In the genomic region with DNA sequence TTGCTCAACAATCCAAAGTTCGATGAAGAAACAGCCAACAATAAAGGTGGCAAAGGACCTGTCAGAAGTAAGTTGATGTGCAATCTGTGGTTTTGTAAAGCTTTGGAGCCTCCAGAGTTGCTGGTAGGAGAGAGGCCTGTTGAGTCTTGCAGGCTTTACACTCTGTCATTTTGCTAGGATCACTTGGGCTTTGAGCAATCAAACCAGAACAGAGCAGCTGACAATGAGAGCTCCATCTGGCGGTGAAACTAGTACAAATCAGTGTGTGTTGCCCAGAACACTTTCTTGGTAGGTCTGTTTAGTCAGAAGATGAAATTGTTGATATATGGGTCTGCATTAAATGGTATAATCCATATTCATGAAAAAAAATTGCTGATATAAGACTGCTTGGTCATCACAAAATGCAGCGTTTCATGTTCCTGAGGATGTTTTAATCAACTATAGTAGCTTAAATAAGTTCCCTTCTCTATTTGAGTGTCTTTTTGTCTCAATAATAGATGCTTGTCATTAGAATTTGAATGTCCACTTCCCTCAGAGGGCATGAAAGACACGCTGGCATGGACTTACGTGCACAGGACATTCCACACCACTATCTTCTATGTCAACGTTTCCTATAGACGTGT, we compare ENCODE assay signal across 1 cellular context.
TF ChIP-seq lines count a peak whose summit lies in the region.

No MANE protein-coding gene starts in this region.

TF ChIP-seq in GM12878, 131 proteins besides CTCF, POLR2A, EP300 and RAD21:
- TF ChIP-seq SMC3 (IDR thresholded peaks at IDR 0.05; ENCODE audit: borderline replicate concordance, low read length): peak; percentile 91
- TF ChIP-seq MYC (IDR thresholded peaks at IDR 0.05; ENCODE audit: insufficient read depth, insufficient read length, insufficient replicate concordance, low read length, severe bottlenecking): no peak
- TF ChIP-seq TCF12 (IDR thresholded peaks at IDR 0.05; ENCODE audit: low read depth, low read length): 0 out of 2 replicates have a peak, but pooled peaks have one; percentile 27
- peak; percentile 50; the same call in 1 of the 2 replicates for TF ChIP-seq YY1 (IDR thresholded peaks at IDR 0.05; ENCODE audit: low read depth, low read length)
- TF ChIP-seq STAT3 (IDR thresholded peaks at IDR 0.05; ENCODE audit: low read depth, low read length): 0 out of 2 replicates have a peak, but pooled peaks have one; percentile 11
- TF ChIP-seq SUZ12 (IDR thresholded peaks at IDR 0.05; ENCODE audit: unreplicated experiment): no peak
